In the genomic region with DNA sequence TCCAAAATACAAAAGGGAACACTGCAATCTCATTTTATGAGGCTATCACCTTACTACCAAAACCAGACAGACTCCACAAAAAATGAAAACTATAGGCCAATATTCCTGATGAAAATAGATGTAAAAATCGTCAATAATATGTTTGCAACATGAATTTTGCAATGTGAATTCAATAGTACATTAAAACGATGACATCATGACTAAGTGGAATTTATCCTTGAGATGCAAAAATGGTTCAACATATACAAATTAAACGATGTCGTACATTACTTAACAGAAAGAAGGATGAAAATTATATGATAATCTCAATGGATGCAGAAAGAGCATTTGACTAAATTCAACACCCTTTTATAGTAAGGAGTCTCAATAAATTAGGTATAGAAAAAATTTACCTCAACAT, we compare ENCODE assay signal across 7 cellular contexts.
"Had no signal": no experiment of that assay in that cellular context is flagged by ENCODE, and none has a peak within 500 bp of the region (broad histone marks: within the 10 kb centered on the region; RNA-seq: fewer than 3 reads in every experiment).

No MANE protein-coding gene starts in this region.

- FAIRE-seq: G401.6, GM12891, GM12892, GM18507, GM19239 had no signal

- DNase-seq: GDM1, GF-D8 had no signal
